ENCODE assay signal across 25 cellular contexts in genomic region chr12:14779834-14780233, GRCh38. TPM values are rescaled to one million over a fixed set of nuclear protein-coding genes. Genes with fewer than 3 reads are reported as not detected.
"Had no signal": no experiment of that assay in that cellular context is flagged by ENCODE, and none has a peak within 500 bp of the region (broad histone marks: within the 10 kb centered on the region; RNA-seq: fewer than 3 reads in every experiment).

No MANE protein-coding gene starts in this region.

- H3K27me3 Mint-ChIP-seq: activated B cell treated with CpG ODN at 0.5 μM for 24 hours; activated CD4-positive, alpha-beta T cell treated with anti-CD3 and anti-CD28 coated beads for 36 hours; naive B cell had no signal

- H3K4me3 Mint-ChIP-seq: activated B cell treated with CpG ODN at 0.5 μM for 24 hours; activated CD4-positive, alpha-beta T cell treated with anti-CD3 and anti-CD28 coated beads for 36 hours; activated naive CD4-positive, alpha-beta T cell treated with anti-CD3 and anti-CD28 coated beads, Interleukin-2, amount 10 ng/mL, durations not matched to agents 7 days and 5 days; naive B cell had no signal

- ATAC-seq: activated CD4-positive, alpha-beta T cell treated with anti-CD3 and anti-CD28 coated beads for 36 hours; heart right ventricle; lower lobe of right lung had no signal

- H3K4me3 ChIP-seq: cardiac muscle cell, lower lobe of right lung, sigmoid colon, testis had no signal

- H3K36me3 Mint-ChIP-seq: naive B cell had no signal

- H3K27me3 ChIP-seq: heart right ventricle, sigmoid colon, testis had no signal

- H3K27ac ChIP-seq: cardiac muscle cell, heart right ventricle, lower lobe of right lung, sigmoid colon, testis had no signal

- DNase-seq: activated B cell treated with CpG ODN at 0.5 μM for 24 hours; activated CD4-positive, alpha-beta T cell treated with anti-CD3 and anti-CD28 coated beads for 36 hours; activated CD4-positive, alpha-beta T cell treated with anti-CD3 and anti-CD28 coated beads, Interleukin-2, amount 50 U/mL, for 48 hours; activated CD8-positive, alpha-beta memory T cell treated with anti-CD3 and anti-CD28 coated beads, Interleukin-2, amount 50 U/mL, for 48 hours; activated effector memory CD4-positive, alpha-beta T cell treated with anti-CD3 and anti-CD28 coated beads, Interleukin-2, amount 50 U/mL, for 16 hours; activated naive CD4-positive, alpha-beta T cell treated with anti-CD3 and anti-CD28 coated beads, Interleukin-2, amount 10 ng/mL, durations not matched to agents 7 days and 5 days; activated T-cell treated with anti-CD3 and anti-CD28 coated beads, Interleukin-2, amount 50 U/mL, for 48 hours; foreskin fibroblast; heart right ventricle; kidney; lower lobe of right lung; naive B cell; occipital lobe; sigmoid colon; stimulated activated CD4-positive, alpha-beta T cell treated with anti-CD3 and anti-CD28 coated beads, Interleukin-4, amount 100 ng/mL, for 1 hour; stimulated activated naive CD4-positive, alpha-beta T cell; T-helper 9 cell; testis; trophoblast cell had no signal

- H3K9me3 ChIP-seq: heart right ventricle, lower lobe of right lung, sigmoid colon, testis had no signal

- FAIRE-seq: kidney had no signal

- H3K9me3 Mint-ChIP-seq: activated B cell treated with CpG ODN at 0.5 μM for 24 hours; activated naive CD4-positive, alpha-beta T cell treated with anti-CD3 and anti-CD28 coated beads, Interleukin-2, amount 10 ng/mL, durations not matched to agents 7 days and 5 days; naive B cell had no signal

- H3K27ac Mint-ChIP-seq: activated B cell treated with CpG ODN at 0.5 μM for 24 hours; activated CD4-positive, alpha-beta T cell treated with anti-CD3 and anti-CD28 coated beads for 36 hours; activated naive CD4-positive, alpha-beta T cell treated with anti-CD3 and anti-CD28 coated beads, Interleukin-2, amount 10 ng/mL, durations not matched to agents 7 days and 5 days; naive B cell had no signal

RNA-seq across cellular contexts. Expression of gene SMCO3, which starts 34.1 kb away (rescaled TPM):
- total RNA-seq: activated B cell treated with CpG ODN at 0.5 μM for 24 hours; activated CD4-positive, alpha-beta T cell treated with anti-CD3 and anti-CD28 coated beads for 36 hours; activated CD8-positive, alpha-beta memory T cell treated with anti-CD3 and anti-CD28 coated beads for 36 hours; cardiac muscle cell; cerebellum; epithelial cell of proximal tubule; mesenteric fat pad; occipital lobe; T-helper 1 cell treated with Interleukin-12 subunit alpha and Interleukin-12 subunit beta and Interleukin-4 antibody, amounts not matched to agents 30 ng/mL and 1 ng/mL, for 36 hours had no signal
